8 cellular contexts compared by ENCODE assay signal in the genomic region with DNA sequence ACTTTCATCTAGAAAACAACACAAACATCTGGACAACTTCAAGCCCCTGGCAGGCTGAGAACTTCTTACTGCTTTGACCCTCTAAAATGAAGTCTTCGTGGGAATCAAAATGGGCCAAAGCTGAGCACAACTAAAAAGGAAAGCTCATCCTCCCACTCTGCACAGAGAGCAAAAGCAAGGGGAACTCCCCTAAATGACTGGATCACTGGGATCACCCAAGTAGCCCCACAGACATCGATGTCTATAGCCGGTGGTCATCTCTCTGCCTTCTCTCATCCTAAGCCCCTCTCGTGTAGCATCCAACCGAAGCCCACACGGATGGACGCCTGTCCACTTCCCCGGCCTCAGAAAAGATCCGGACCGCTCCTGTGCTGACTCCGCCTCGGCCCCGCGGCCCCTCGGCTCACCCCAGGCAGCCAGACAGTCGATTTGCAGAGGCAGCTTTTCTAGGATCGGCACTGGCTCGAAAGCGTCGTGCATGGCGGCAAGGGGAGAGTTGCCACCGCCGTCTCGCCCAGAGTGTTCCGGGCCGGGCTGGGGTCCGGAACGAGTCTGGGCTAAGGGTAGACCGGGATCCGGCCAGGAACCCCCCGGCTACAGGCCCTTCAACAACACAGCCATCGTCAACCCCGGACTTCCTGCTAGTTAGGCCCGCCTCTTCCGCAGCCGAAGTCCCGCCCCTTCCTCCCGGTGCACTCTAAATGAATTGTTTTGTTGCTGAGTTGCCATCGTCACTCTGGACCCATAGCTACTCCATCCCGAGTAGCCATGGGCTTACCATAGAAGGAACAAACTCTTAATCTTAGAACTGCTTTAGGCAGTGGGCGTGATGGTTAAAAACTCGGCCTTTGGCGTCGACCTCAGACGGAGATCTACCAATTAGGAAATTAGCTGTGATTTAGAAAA. TPM values are rescaled to one million over a fixed set of nuclear protein-coding genes. Genes with fewer than 3 reads are reported as not detected.
DNase-seq lines count a peak whose midpoint lies in the region; ATAC-seq and TF ChIP-seq lines count a peak whose summit lies in the region.

A gene with protein sequence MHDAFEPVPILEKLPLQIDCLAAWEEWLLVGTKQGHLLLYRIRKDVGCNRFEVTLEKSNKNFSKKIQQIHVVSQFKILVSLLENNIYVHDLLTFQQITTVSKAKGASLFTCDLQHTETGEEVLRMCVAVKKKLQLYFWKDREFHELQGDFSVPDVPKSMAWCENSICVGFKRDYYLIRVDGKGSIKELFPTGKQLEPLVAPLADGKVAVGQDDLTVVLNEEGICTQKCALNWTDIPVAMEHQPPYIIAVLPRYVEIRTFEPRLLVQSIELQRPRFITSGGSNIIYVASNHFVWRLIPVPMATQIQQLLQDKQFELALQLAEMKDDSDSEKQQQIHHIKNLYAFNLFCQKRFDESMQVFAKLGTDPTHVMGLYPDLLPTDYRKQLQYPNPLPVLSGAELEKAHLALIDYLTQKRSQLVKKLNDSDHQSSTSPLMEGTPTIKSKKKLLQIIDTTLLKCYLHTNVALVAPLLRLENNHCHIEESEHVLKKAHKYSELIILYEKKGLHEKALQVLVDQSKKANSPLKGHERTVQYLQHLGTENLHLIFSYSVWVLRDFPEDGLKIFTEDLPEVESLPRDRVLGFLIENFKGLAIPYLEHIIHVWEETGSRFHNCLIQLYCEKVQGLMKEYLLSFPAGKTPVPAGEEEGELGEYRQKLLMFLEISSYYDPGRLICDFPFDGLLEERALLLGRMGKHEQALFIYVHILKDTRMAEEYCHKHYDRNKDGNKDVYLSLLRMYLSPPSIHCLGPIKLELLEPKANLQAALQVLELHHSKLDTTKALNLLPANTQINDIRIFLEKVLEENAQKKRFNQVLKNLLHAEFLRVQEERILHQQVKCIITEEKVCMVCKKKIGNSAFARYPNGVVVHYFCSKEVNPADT (minus strand): TSS at position 631 of the 906 bp plus-strand sequence. CDS start 151 bp downstream, at position 480.

- peaks cover 1% of the 10 kb centered on the region for H3K36me3 ChIP-seq in BJ (ENCODE audit: control insufficient read depth, insufficient read depth, low read length)

- no peaks in the 10 kb centered on the region for H3K27me3 Mint-ChIP-seq in dendritic cell treated with granulocyte-macrophage colony-stimulating factor and Interleukin-4, amounts not matched to agents 40 ng/mL and 50 ng/mL, for 4 days

- H3K27ac Mint-ChIP-seq in dendritic cell treated with granulocyte-macrophage colony-stimulating factor and Interleukin-4, amounts not matched to agents 40 ng/mL and 50 ng/mL, for 4 days: peak within 1 kb of the TSS; percentile 98

- H3K27me3 ChIP-seq in BJ (ENCODE audit: control insufficient read depth, insufficient read depth, low read length): no peaks in the 10 kb centered on the region

- peak; percentile 52 for DNase-seq in BJ (ENCODE audit: low read depth)
- DNase-seq in GM19240 (ENCODE audit: insufficient read length, low spot score): peak; percentile 81
- peak; percentile 70 for DNase-seq in NCI-H526 treated with DMSO at 0.1 percent for 48 hours (lab: John Stamatoyannopoulos, UW)
- DNase-seq in activated CD4-positive, alpha-beta T cell treated with anti-CD3 and anti-CD28 coated beads, Interleukin-2, amount 50 U/mL, for 1 hour: peak; percentile 77
- peak; percentile 96 for DNase-seq in left kidney (ENCODE audit: low read depth, low spot score)
- peak; percentile 82 for DNase-seq in stimulated activated CD4-positive, alpha-beta T cell treated with anti-CD3 and anti-CD28 coated beads, Interleukin-1b, Interleukin-23, amount 100 ng/mL, for 48 hours

- no peaks in the 10 kb centered on the region for H3K9me3 Mint-ChIP-seq in dendritic cell treated with granulocyte-macrophage colony-stimulating factor and Interleukin-4, amounts not matched to agents 40 ng/mL and 50 ng/mL, for 4 days

- peak within 1 kb of the TSS; percentile 98 for H3K4me3 Mint-ChIP-seq in dendritic cell treated with granulocyte-macrophage colony-stimulating factor and Interleukin-4, amounts not matched to agents 40 ng/mL and 50 ng/mL, for 4 days

- no peak for TF ChIP-seq CTCF in BJ (IDR thresholded peaks at IDR 0.05; ENCODE audit: insufficient read depth, low read depth, low read length)

- peaks cover 41% of the 10 kb centered on the region for H3K36me3 Mint-ChIP-seq in dendritic cell treated with granulocyte-macrophage colony-stimulating factor and Interleukin-4, amounts not matched to agents 40 ng/mL and 50 ng/mL, for 4 days (ENCODE audit: low read depth)

- peak; percentile 97 for ATAC-seq in HG03460 (IDR thresholded peaks at IDR 0.05; ENCODE audit: unreplicated experiment)

- POLR2A ChIA-PET in BJ (lab: Charles Lee): interaction anchor here (0.6 to 1.3 kb wide), 4 partner anchors 8 to 1263 kb away, joined by 3 to 10 read pairs (median 6); a partner anchor contains a TSS

- peaks cover 28% of the 10 kb centered on the region for H3K4me1 Mint-ChIP-seq in dendritic cell treated with granulocyte-macrophage colony-stimulating factor and Interleukin-4, amounts not matched to agents 40 ng/mL and 50 ng/mL, for 4 days (ENCODE audit: low read depth)

- CTCF ChIA-PET in BJ (lab: Yijun Ruan, JAX): interaction anchor here (1.5 to 1.7 kb wide), 2 partner anchors 177 to 264 kb away, joined by 4 read pairs; no protein-coding TSS in a partner anchor

- peak within 1 kb of the TSS; percentile 76 for H3K4me3 ChIP-seq in BJ (ENCODE audit: low read depth, low read length)

- intact Hi-C loops in dendritic cell treated with granulocyte-macrophage colony-stimulating factor and Interleukin-4, amounts not matched to agents 40 ng/mL and 50 ng/mL, for 4 days (cut with micrococcal nuclease): loop anchor here (1.0 kb wide), 1 partner anchor 65 kb away; a partner anchor contains a TSS

RNA-seq across cellular contexts. Expression of the gene that starts here (rescaled TPM):
- polyA plus RNA-seq in BJ (2011; rRNA removed): 54.7 and 79.5 TPM in 2 replicates
- 41.1 and 42.4 TPM in 2 replicates for polyA minus RNA-seq in BJ (2011; rRNA and poly(A)+ RNA removed)

Comparison
In these comparisons a context has a peak if more than half of its experiments do, and no peak if none do; other contexts are left out.
1. Peak in every context shown above with its lines: DNase-seq, ATAC-seq and H3K4me3 ChIP-seq.